Comparison of ENCODE assay signal across 9 cellular contexts in genomic region chr12:104750061-104750460, GRCh38.
A peak's percentile ranks its signal among the peaks of the same experiment; 100 is the strongest.
DNase-seq lines count a peak whose midpoint lies in the region; ATAC-seq, FAIRE-seq and TF ChIP-seq lines count a peak whose summit lies in the region.
"Had no signal": no experiment of that assay in that cellular context is flagged by ENCODE, and none has a peak within 500 bp of the region (broad histone marks: within the 10 kb centered on the region; RNA-seq: fewer than 3 reads in every experiment).

No MANE protein-coding gene starts in this region.

- H3K36me3 ChIP-seq in left lung (no peaks in the 10 kb centered on the region), small intestine (ENCODE audit: control insufficient read depth in 2 of 2, insufficient read depth in 2 of 2, low read length in 2 of 2) (no peaks in the 10 kb centered on the region)

- ATAC-seq in GM18517 (IDR thresholded peaks at IDR 0.05; ENCODE audit: unreplicated experiment) (peak; percentile 51), HG02938 (IDR thresholded peaks at IDR 0.05; ENCODE audit: unreplicated experiment) (peak; percentile 66), T-helper 17 cell (no peak), left lung (peak; percentile 88)
- ATAC-seq: Panc1 had no signal

- peak overlapping the region; percentile 96 for H3K27ac Mint-ChIP-seq in T-helper 17 cell

- peaks cover 56% of the 10 kb centered on the region for H3K4me1 Mint-ChIP-seq in T-helper 17 cell

- no peak overlapping the region for H3K4me3 ChIP-seq in left lung
- H3K4me3 ChIP-seq in small intestine (ENCODE audit: low read depth in 1 of 2, low read length in 2 of 2) = no peak overlapping the region

- no peaks in the 10 kb centered on the region for H3K27me3 Mint-ChIP-seq in T-helper 17 cell

- WGBS in small intestine, 3 donors = 49 to 59% (median 52%) methylated on average over 5 of the region's 5 CpGs

- H3K4me1 ChIP-seq in left lung (peaks cover 0 to 49% of the 10 kb centered on the region in 2 donors), small intestine (ENCODE audit: control insufficient read depth in 2 of 2, insufficient read depth in 1 of 2, low read depth in 1 of 2, low read length in 1 of 2) (peaks cover 0 to 9% of the 10 kb centered on the region in 2 donors)

- H3K9me3 ChIP-seq in T-helper 17 cell (ENCODE audit: control insufficient read depth, low read length, poor library complexity, severe bottlenecking) (no peaks in the 10 kb centered on the region), left lung (no peaks in the 10 kb centered on the region), small intestine (ENCODE audit: control insufficient read depth, low read depth) (no peaks in the 10 kb centered on the region)

- FAIRE-seq in small intestine (lab: Jason Lieb, UNC) = no peak

- DNase-seq in T-helper 17 cell = no peak
- peak in 1 of 2 donors; percentile 68 for DNase-seq in left lung
- DNase-seq in NCI-H82 treated with DMSO at 0.1 percent for 48 hours (lab: John Stamatoyannopoulos, UW; ENCODE audit: unreplicated experiment) = no peak
- DNase-seq in DMS79 (lab: John Stamatoyannopoulos, UW) = no peak
- no peak for DNase-seq in small intestine
- no peak for DNase-seq in stimulated activated CD4-positive, alpha-beta T cell treated with anti-CD3 and anti-CD28 coated beads, Interleukin-1b, Interleukin-23, amount 100 ng/mL, for 48 hours

- H3K27me3 ChIP-seq in left lung (no peaks in the 10 kb centered on the region), small intestine (ENCODE audit: control insufficient read depth in 2 of 2, insufficient read depth in 2 of 2, low read length in 2 of 2) (no peaks in the 10 kb centered on the region)

- H3K4me3 Mint-ChIP-seq in T-helper 17 cell = peak overlapping the region; percentile 31

- intact Hi-C loops in left lung (cut with DNase I) = no loop called here

- H3K27ac ChIP-seq in left lung (peak overlapping the region in 1 of 2 donors; percentile 66), small intestine (ENCODE audit: low read depth in 1 of 2, low read length in 1 of 2) (no peak overlapping the region)

- no peaks in the 10 kb centered on the region for H3K36me3 Mint-ChIP-seq in T-helper 17 cell (ENCODE audit: low read depth)

- TF ChIP-seq CTCF in left lung (IDR thresholded peaks at IDR 0.05) = no peak
